8 cellular contexts compared by ENCODE assay signal in genomic region chr5:151234476-151235238, GRCh38. TPM values are rescaled to one million over a fixed set of nuclear protein-coding genes. Genes with fewer than 3 reads are reported as not detected.
DNase-seq lines count a peak whose midpoint lies in the region; ATAC-seq and TF ChIP-seq lines count a peak whose summit lies in the region.

No MANE protein-coding gene starts in this region.

- no peak overlapping the region for H3K27ac Mint-ChIP-seq in GM23338
- no peak overlapping the region for H3K27ac Mint-ChIP-seq in activated T-helper 2 cell treated with anti-CD3 and anti-CD28 coated beads, Interferon-gamma antibody, Interleukin-2, Interleukin-4, amounts not matched to agents 10 μg/mL and 5 μg/mL and 100 μg/mL, durations not matched to agents 14 hours and 24 hours and 36 hours

- no peak for DNase-seq in GM23338 (ENCODE audit: low spot score)
- peak; percentile 74 for DNase-seq in NAMALWA (ENCODE audit: low spot score)
- DNase-seq in esophagus squamous epithelium (lab: John Stamatoyannopoulos, UW) = no peak
- peak; percentile 42 for DNase-seq in skeletal muscle cell (ENCODE audit: low read depth)
- DNase-seq in NCI-H1694 (lab: John Stamatoyannopoulos, UW) = no peak
- no peak for DNase-seq in activated T-helper 2 cell treated with anti-CD3 and anti-CD28 coated beads, Interferon-gamma antibody, Interleukin-2, Interleukin-4, amounts not matched to agents 10 μg/mL and 5 μg/mL and 100 μg/mL, durations not matched to agents 14 hours and 24 hours and 36 hours (ENCODE audit: low spot score)
- DNase-seq in iPS-NIHi11 (ENCODE audit: low spot score) = no peak

- no peaks in the 10 kb centered on the region for H3K79me2 ChIP-seq in GM23338 (replicated peaks; ENCODE audit: insufficient read depth)

- H3K4me3 Mint-ChIP-seq in GM23338 = no peak overlapping the region; the same call in 2 of the 3 replicates
- no peak overlapping the region for H3K4me3 Mint-ChIP-seq in activated T-helper 2 cell treated with anti-CD3 and anti-CD28 coated beads, Interferon-gamma antibody, Interleukin-2, Interleukin-4, amounts not matched to agents 10 μg/mL and 5 μg/mL and 100 μg/mL, durations not matched to agents 14 hours and 24 hours and 36 hours (ENCODE audit: low read depth)

- H4K20me1 ChIP-seq in GM23338 (replicated peaks; ENCODE audit: insufficient read depth) = no peaks in the 10 kb centered on the region

- intact Hi-C loops in esophagus squamous epithelium (cut with DNase I) = loop anchor here (10.0 kb wide), 1 partner anchor 110 kb away; no protein-coding TSS in a partner anchor
- intact Hi-C loops in activated T-helper 2 cell treated with anti-CD3 and anti-CD28 coated beads, Interferon-gamma antibody, Interleukin-2, Interleukin-4, amounts not matched to agents 10 μg/mL and 5 μg/mL and 100 μg/mL, durations not matched to agents 14 hours and 24 hours and 36 hours (cut with micrococcal nuclease) = no loop called here

- H3K9me3 Mint-ChIP-seq in GM23338 = no peaks in the 10 kb centered on the region
- H3K9me3 Mint-ChIP-seq in activated T-helper 2 cell treated with anti-CD3 and anti-CD28 coated beads, Interferon-gamma antibody, Interleukin-2, Interleukin-4, amounts not matched to agents 10 μg/mL and 5 μg/mL and 100 μg/mL, durations not matched to agents 14 hours and 24 hours and 36 hours = no peaks in the 10 kb centered on the region

- H3K4me3 ChIP-seq in GM23338 (no peak overlapping the region), esophagus squamous epithelium (peak overlapping the region in 1 of 4 donors; percentile 37), skeletal muscle cell (ENCODE audit: low read depth, low read length) (no peak overlapping the region)

- H3F3A ChIP-seq in GM23338 (replicated peaks; ENCODE audit: low read depth) = no peaks in the 10 kb centered on the region

- H3K27me3 ChIP-seq in GM23338 (ENCODE audit: insufficient read depth) (no peaks in the 10 kb centered on the region), esophagus squamous epithelium (no peaks in the 10 kb centered on the region)

- H3K4me1 Mint-ChIP-seq in GM23338 = peaks cover 17% of the 10 kb centered on the region
- H3K4me1 Mint-ChIP-seq in activated T-helper 2 cell treated with anti-CD3 and anti-CD28 coated beads, Interferon-gamma antibody, Interleukin-2, Interleukin-4, amounts not matched to agents 10 μg/mL and 5 μg/mL and 100 μg/mL, durations not matched to agents 14 hours and 24 hours and 36 hours (ENCODE audit: low read depth) = peaks cover 9% of the 10 kb centered on the region

- H3K4me1 ChIP-seq in GM23338 (ENCODE audit: insufficient read depth) (peaks cover 17% of the 10 kb centered on the region), esophagus squamous epithelium (peaks cover 0 to 25% (median 19%) of the 10 kb centered on the region in 3 donors)

- no peak overlapping the region for H3K4me2 ChIP-seq in GM23338

- peaks cover 9% of the 10 kb centered on the region for H3K27me3 Mint-ChIP-seq in GM23338 (ENCODE audit: insufficient read depth, low read depth, poor library complexity)
- H3K27me3 Mint-ChIP-seq in activated T-helper 2 cell treated with anti-CD3 and anti-CD28 coated beads, Interferon-gamma antibody, Interleukin-2, Interleukin-4, amounts not matched to agents 10 μg/mL and 5 μg/mL and 100 μg/mL, durations not matched to agents 14 hours and 24 hours and 36 hours (ENCODE audit: low read depth) = no peaks in the 10 kb centered on the region

- H3K27ac ChIP-seq in GM23338 (ENCODE audit: low read depth) = no peak overlapping the region
- H3K27ac ChIP-seq in esophagus squamous epithelium = peak overlapping the region; percentile 26 to 78 (median 61)

- peak overlapping the region; percentile 87 for H2AFZ ChIP-seq in GM23338

- no peaks in the 10 kb centered on the region for H3K9me2 ChIP-seq in GM23338 (ENCODE audit: insufficient read depth)

- H3K36me3 ChIP-seq in GM23338 (ENCODE audit: insufficient read depth) = no peaks in the 10 kb centered on the region
- no peaks in the 10 kb centered on the region for H3K36me3 ChIP-seq in esophagus squamous epithelium

- no peaks in the 10 kb centered on the region for H3K9me3 ChIP-seq in esophagus squamous epithelium

- TF ChIP-seq CTCF in GM23338 (conservative IDR thresholded peaks at IDR 0.05; ENCODE audit: low read depth in 2 of 2) = no peak
- TF ChIP-seq CTCF in esophagus squamous epithelium (IDR thresholded peaks at IDR 0.05) = no peak

- 55 to 65% methylated on average over 13 to 15 of the region's 17 CpGs for WGBS in esophagus squamous epithelium, 2 donors

- ATAC-seq in GM18520 (IDR thresholded peaks at IDR 0.05; ENCODE audit: unreplicated experiment) = peak; percentile 52
- ATAC-seq in GM23338 = no peak

- H3K36me3 Mint-ChIP-seq in GM23338 (ENCODE audit: low read depth) = no peaks in the 10 kb centered on the region
- no peaks in the 10 kb centered on the region for H3K36me3 Mint-ChIP-seq in activated T-helper 2 cell treated with anti-CD3 and anti-CD28 coated beads, Interferon-gamma antibody, Interleukin-2, Interleukin-4, amounts not matched to agents 10 μg/mL and 5 μg/mL and 100 μg/mL, durations not matched to agents 14 hours and 24 hours and 36 hours (ENCODE audit: low read depth)

- TF ChIP-seq POLR2A in esophagus squamous epithelium (IDR thresholded peaks at IDR 0.05) = no peak

TF ChIP-seq in GM23338, 12 proteins besides CTCF, POLR2A, EP300 and RAD21 (continues in another document):
- TF ChIP-seq ZNF114 (CRISPR knock-in tag; IDR thresholded peaks at IDR 0.05) (no peak), POLR2AphosphoS5 (IDR thresholded peaks at IDR 0.05; ENCODE audit: low read depth) (no peak), EZH2 (IDR thresholded peaks at IDR 0.05; ENCODE audit: low read depth, unreplicated experiment) (no peak), NANOG (IDR thresholded peaks at IDR 0.05; ENCODE audit: borderline replicate concordance) (no peak), JUNB (IDR thresholded peaks at IDR 0.05; ENCODE audit: unreplicated experiment) (no peak)

RNA-seq across cellular contexts. Expression of gene CCDC69, which starts 10.8 kb away (rescaled TPM):
- 5.3 and 6.6 TPM in 2 replicates for total RNA-seq in GM23338 (2014; rRNA removed; shearing (Covaris generic))
- polyA plus RNA-seq in GM23338 (2016; fragmentation: Nextera tagmentation; extraction: Ambion mirVana) = 2.7 and 3.0 TPM in 2 replicates
- total RNA-seq in esophagus squamous epithelium = 10 to 100 TPM; 10.9 to 87.0 (median 37.8) TPM
- 29.8 and 31.4 TPM in 2 replicates for total RNA-seq in activated T-helper 2 cell treated with anti-CD3 and anti-CD28 coated beads, Interferon-gamma antibody, Interleukin-2, Interleukin-4, amounts not matched to agents 10 μg/mL and 5 μg/mL and 100 μg/mL, durations not matched to agents 14 hours and 24 hours and 36 hours

RNA-seq across cellular contexts. Expression of gene GM2A, which starts 18.3 kb away (rescaled TPM):
- 26.3 and 27.8 TPM in 2 replicates for total RNA-seq in GM23338 (2014; rRNA removed; shearing (Covaris generic))
- polyA plus RNA-seq in GM23338 (2016; fragmentation: Nextera tagmentation; extraction: Ambion mirVana) = 9.0 and 9.8 TPM in 2 replicates
- total RNA-seq in esophagus squamous epithelium = 100 to 1,000 TPM in 2 of 4 donors, 10 to 100 TPM in 2; 62.4 to 132 (median 89.7) TPM
- 20.4 and 20.9 TPM in 2 replicates for total RNA-seq in activated T-helper 2 cell treated with anti-CD3 and anti-CD28 coated beads, Interferon-gamma antibody, Interleukin-2, Interleukin-4, amounts not matched to agents 10 μg/mL and 5 μg/mL and 100 μg/mL, durations not matched to agents 14 hours and 24 hours and 36 hours

Comparison
In these comparisons a context has a peak if more than half of its experiments do, and no peak if none do; other contexts are left out.
1. DNase-seq: peak in NAMALWA (single experiment) and skeletal muscle cell (single experiment); none in GM23338 (single experiment), esophagus squamous epithelium (single experiment), NCI-H1694 (single experiment), activated T-helper 2 cell treated with anti-CD3 and anti-CD28 coated beads, Interferon-gamma antibody, Interleukin-2, Interleukin-4, amounts not matched to agents 10 μg/mL and 5 μg/mL and 100 μg/mL, durations not matched to agents 14 hours and 24 hours and 36 hours (single experiment) and iPS-NIHi11 (single experiment).